In genomic region chr5:65482280-65482726, GRCh38 we compare ENCODE assay signal across 8 cellular contexts. TPM values are rescaled to one million over a fixed set of nuclear protein-coding genes. Genes with fewer than 3 reads are reported as not detected.
DNase-seq lines count a peak whose midpoint lies in the region; ATAC-seq and TF ChIP-seq lines count a peak whose summit lies in the region.

No MANE protein-coding gene starts in this region.

- intact Hi-C loops in lower lobe of right lung (cut with DNase I), result loop anchor here (10.0 kb wide), 1 partner anchor 668 kb away; no protein-coding TSS in a partner anchor

- ATAC-seq in activated T-cell treated with anti-CD3 and anti-CD28 coated beads, Interleukin-2, amount 50 U/mL, for 4 hours, result peak; percentile 30 to 32
- peak; percentile 22 for ATAC-seq in central memory CD8-positive, alpha-beta T cell (replicated peaks; ENCODE audit: extremely low read depth, poor library complexity, severe bottlenecking)
- ATAC-seq in lower lobe of right lung (peak in 1 of 2 donors; percentile 28), GM18505 (IDR thresholded peaks at IDR 0.05; ENCODE audit: unreplicated experiment) (no peak), HG03108 (IDR thresholded peaks at IDR 0.05; ENCODE audit: unreplicated experiment) (no peak)

- no peaks in the 10 kb centered on the region for H3K9me3 ChIP-seq in lower lobe of right lung
- H3K9me3 ChIP-seq in tibial nerve, result no peaks in the 10 kb centered on the region

- TF ChIP-seq POLR2A in tibial nerve (IDR thresholded peaks at IDR 0.05) (no peak), GM18505 (IDR thresholded peaks at IDR 0.05; ENCODE audit: borderline replicate concordance, extremely low read depth, insufficient read depth, insufficient read length) (no peak)

- TF ChIP-seq CTCF in lower lobe of right lung (IDR thresholded peaks at IDR 0.05) (no peak), tibial nerve (IDR thresholded peaks at IDR 0.05) (no peak)

- H3K27ac ChIP-seq in lower lobe of right lung (peak overlapping the region; percentile 76), tibial nerve (peak overlapping the region; percentile 70 to 94 (median 90))

- peaks cover 18% of the 10 kb centered on the region for H3K4me1 ChIP-seq in lower lobe of right lung
- H3K4me1 ChIP-seq in tibial nerve, result peaks cover 0 to 17% (median 5%) of the 10 kb centered on the region in 4 donors

- H3K36me3 Mint-ChIP-seq in activated T-cell treated with anti-CD3 and anti-CD28 coated beads, Interleukin-2, amount 50 U/mL, for 4 hours (ENCODE audit: insufficient read depth), result no peaks in the 10 kb centered on the region
- H3K36me3 Mint-ChIP-seq in central memory CD8-positive, alpha-beta T cell (ENCODE audit: insufficient read depth), result peaks cover 9% of the 10 kb centered on the region

- no peak for DNase-seq in activated T-cell treated with anti-CD3 and anti-CD28 coated beads, Interleukin-2, amount 50 U/mL, for 4 hours
- no peak for DNase-seq in activated T-cell treated with anti-CD3 and anti-CD28 coated beads for 4 hours
- DNase-seq in NCI-H226, result peak; percentile 9
- no peak for DNase-seq in central memory CD8-positive, alpha-beta T cell (ENCODE audit: low spot score in 2 of 2)
- no peak for DNase-seq in lower lobe of right lung
- DNase-seq in tibial nerve (ENCODE audit: low spot score in 2 of 2), result no peak

- 0 to 1% methylated on average over 6 of the region's 6 CpGs for WGBS in tibial nerve, 2 donors

- H3K4me1 Mint-ChIP-seq in activated T-cell treated with anti-CD3 and anti-CD28 coated beads, Interleukin-2, amount 50 U/mL, for 4 hours (ENCODE audit: low read depth), result peaks cover 11% of the 10 kb centered on the region
- H3K4me1 Mint-ChIP-seq in central memory CD8-positive, alpha-beta T cell, result peaks cover 21% of the 10 kb centered on the region

- no peak for TF ChIP-seq EP300 in tibial nerve (IDR thresholded peaks at IDR 0.05)

- H3K27me3 Mint-ChIP-seq in activated T-cell treated with anti-CD3 and anti-CD28 coated beads, Interleukin-2, amount 50 U/mL, for 4 hours (ENCODE audit: low read depth), result no peaks in the 10 kb centered on the region
- no peaks in the 10 kb centered on the region for H3K27me3 Mint-ChIP-seq in central memory CD8-positive, alpha-beta T cell

- no peaks in the 10 kb centered on the region for H3K9me3 Mint-ChIP-seq in activated T-cell treated with anti-CD3 and anti-CD28 coated beads, Interleukin-2, amount 50 U/mL, for 4 hours
- no peaks in the 10 kb centered on the region for H3K9me3 Mint-ChIP-seq in central memory CD8-positive, alpha-beta T cell

- H3K36me3 ChIP-seq in lower lobe of right lung (no peaks in the 10 kb centered on the region), tibial nerve (no peaks in the 10 kb centered on the region)

- H3K27ac Mint-ChIP-seq in central memory CD8-positive, alpha-beta T cell (ENCODE audit: low read depth), result no peak overlapping the region

- peak overlapping the region; percentile 60 for H3K4me3 ChIP-seq in lower lobe of right lung
- H3K4me3 ChIP-seq in tibial nerve, result peak overlapping the region; percentile 44 to 59 (median 49)

- H3K4me3 Mint-ChIP-seq in activated T-cell treated with anti-CD3 and anti-CD28 coated beads, Interleukin-2, amount 50 U/mL, for 4 hours, result no peak overlapping the region
- H3K4me3 Mint-ChIP-seq in central memory CD8-positive, alpha-beta T cell, result no peak overlapping the region

- H3K27me3 ChIP-seq in lower lobe of right lung (ENCODE audit: low read depth) (no peaks in the 10 kb centered on the region), tibial nerve (no peaks in the 10 kb centered on the region)

RNA-seq across cellular contexts. Expression of gene ADAMTS6, which starts 0.6 kb away (rescaled TPM):
- under 1 TPM; 0.27 to 0.63 (median 0.61) TPM for total RNA-seq in activated T-cell treated with anti-CD3 and anti-CD28 coated beads, Interleukin-2, amount 50 U/mL, for 4 hours
- total RNA-seq in lower lobe of right lung (3.0 TPM), tibial nerve (10 to 100 TPM in 1 of 4 donors, 1 to 10 TPM in 3; 2.9 to 16.5 (median 7.3) TPM)

Comparison
In these comparisons a context has a peak if more than half of its experiments do, and no peak if none do; other contexts are left out.
1. ATAC-seq: peak in activated T-cell treated with anti-CD3 and anti-CD28 coated beads, Interleukin-2, amount 50 U/mL, for 4 hours (2 of 2) and central memory CD8-positive, alpha-beta T cell (single experiment); none in GM18505 (single experiment) and HG03108 (single experiment).